20 cellular contexts compared by ENCODE assay signal in genomic region chr22:46593996-46594946, GRCh38. TPM values are rescaled to one million over a fixed set of nuclear protein-coding genes. Genes with fewer than 3 reads are reported as not detected.
DNase-seq lines count a peak whose midpoint lies in the region; ATAC-seq and TF ChIP-seq lines count a peak whose summit lies in the region.
"Had no signal": no experiment of that assay in that cellular context is flagged by ENCODE, and none has a peak within 500 bp of the region (broad histone marks: within the 10 kb centered on the region; RNA-seq: fewer than 3 reads in every experiment).

No MANE protein-coding gene starts in this region.

- no peak overlapping the region for H3K4me3 Mint-ChIP-seq in CD14-positive monocyte
- peak overlapping the region in 1 of 2 donors; percentile 54 for H3K4me3 Mint-ChIP-seq in stimulated activated naive B cell treated with anti-CD40 and anti-IgM and Interleukin-4, amounts not matched to agents 10 μg/mL and 1 μg/mL and 100 μg/mL, for 72 hours
- H3K4me3 Mint-ChIP-seq: activated CD4-positive, alpha-beta T cell treated with anti-CD3 and anti-CD28 coated beads, Interleukin-2, amount 10 ng/mL, durations not matched to agents 7 days and 5 days had no signal

- H3K4me1 Mint-ChIP-seq in CD14-positive monocyte, result peaks cover 67% of the 10 kb centered on the region
- H3K4me1 Mint-ChIP-seq in stimulated activated naive B cell treated with anti-CD40 and anti-IgM and Interleukin-4, amounts not matched to agents 10 μg/mL and 1 μg/mL and 100 μg/mL, for 72 hours, result peaks cover 46 to 63% of the 10 kb centered on the region in 2 donors

- H3K27ac ChIP-seq in HL-60 (replicated peaks) (peak overlapping the region; percentile 90), right atrium auricular region (peak overlapping the region; percentile 92 to 94)
- H3K27ac ChIP-seq: SK-N-MC had no signal

- H3K9me3 Mint-ChIP-seq in CD14-positive monocyte, result no peaks in the 10 kb centered on the region
- H3K9me3 Mint-ChIP-seq in stimulated activated naive B cell treated with anti-CD40 and anti-IgM and Interleukin-4, amounts not matched to agents 10 μg/mL and 1 μg/mL and 100 μg/mL, for 72 hours, result no peaks in the 10 kb centered on the region
- H3K9me3 Mint-ChIP-seq: activated CD4-positive, alpha-beta T cell treated with anti-CD3 and anti-CD28 coated beads, Interleukin-2, amount 10 ng/mL, durations not matched to agents 7 days and 5 days; activated T-helper 2 cell treated with anti-CD3 and anti-CD28 coated beads, Interferon-gamma antibody, Interleukin-2, Interleukin-4, amounts not matched to agents 10 μg/mL and 5 μg/mL and 100 μg/mL, durations not matched to agents 14 hours and 24 hours and 36 hours had no signal

- no peak for ATAC-seq in stimulated activated naive B cell treated with anti-CD40 and anti-IgM and Interleukin-4, amounts not matched to agents 10 μg/mL and 1 μg/mL and 100 μg/mL, for 72 hours (replicated peaks)
- no peak for ATAC-seq in left lobe of liver
- no peak for ATAC-seq in GM19452 (IDR thresholded peaks at IDR 0.05; ENCODE audit: unreplicated experiment)

- H3K36me3 ChIP-seq in right atrium auricular region, result no peaks in the 10 kb centered on the region
- H3K36me3 ChIP-seq: WERI-Rb-1 had no signal

- no peak overlapping the region for H3K4me3 ChIP-seq in HL-60 (replicated peaks; ENCODE audit: insufficient read depth, low read length)
- no peak overlapping the region for H3K4me3 ChIP-seq in right atrium auricular region
- H3K4me3 ChIP-seq: SK-N-MC had no signal

- H3K27me3 Mint-ChIP-seq in CD14-positive monocyte (ENCODE audit: low read depth in 3 of 3), result no peaks in the 10 kb centered on the region
- no peaks in the 10 kb centered on the region for H3K27me3 Mint-ChIP-seq in stimulated activated naive B cell treated with anti-CD40 and anti-IgM and Interleukin-4, amounts not matched to agents 10 μg/mL and 1 μg/mL and 100 μg/mL, for 72 hours
- H3K27me3 Mint-ChIP-seq: activated CD4-positive, alpha-beta T cell treated with anti-CD3 and anti-CD28 coated beads, Interleukin-2, amount 10 ng/mL, durations not matched to agents 7 days and 5 days had no signal

- in situ Hi-C loops in GM13977 (cut with MboI; ENCODE audit: low pct_unique_long_range_greater_than_20kb, low sequenced_read_pairs, unreplicated experiment), result no loop called here

- intact Hi-C loops in CD14-positive monocyte (cut with micrococcal nuclease), result loop anchor here in 1 of 2 donors (1.0 to 10.0 kb wide), 2 partner anchors 8 to 141 kb away; partner anchors contain the start of gene CERK

- H3K27me3 ChIP-seq in HL-60 (ENCODE audit: insufficient read depth, poor library complexity, severe bottlenecking), result no peaks in the 10 kb centered on the region
- H3K27me3 ChIP-seq in right atrium auricular region, result no peaks in the 10 kb centered on the region

- peak overlapping the region; percentile 92 to 97 (median 96) for H3K27ac Mint-ChIP-seq in CD14-positive monocyte
- H3K27ac Mint-ChIP-seq in stimulated activated naive B cell treated with anti-CD40 and anti-IgM and Interleukin-4, amounts not matched to agents 10 μg/mL and 1 μg/mL and 100 μg/mL, for 72 hours, result peak overlapping the region; percentile 94

- H3K36me3 Mint-ChIP-seq in CD14-positive monocyte, result peaks cover 3 to 20% of the 10 kb centered on the region in 2 donors
- peaks cover 2 to 15% of the 10 kb centered on the region in 2 donors for H3K36me3 Mint-ChIP-seq in stimulated activated naive B cell treated with anti-CD40 and anti-IgM and Interleukin-4, amounts not matched to agents 10 μg/mL and 1 μg/mL and 100 μg/mL, for 72 hours

- DNase-seq in CD14-positive monocyte (ENCODE audit: low spot score) (no peak), HL-60 (ENCODE audit: low read depth in 1 of 2, low spot score in 1 of 2) (no peak), right atrium auricular region (ENCODE audit: low spot score) (no peak), left lobe of liver (ENCODE audit: low spot score) (no peak), GM13977 (ENCODE audit: low spot score) (no peak), NCI-H82 treated with DMSO at 0.1 percent for 48 hours (lab: John Stamatoyannopoulos, UW; ENCODE audit: unreplicated experiment) (no peak)
- DNase-seq in stimulated activated naive B cell treated with anti-CD40 and anti-IgM and Interleukin-4, amounts not matched to agents 10 μg/mL and 1 μg/mL and 100 μg/mL, for 72 hours, result no peak
- DNase-seq: activated CD4-positive, alpha-beta T cell treated with anti-CD3 and anti-CD28 coated beads, Interleukin-2, amount 10 ng/mL, durations not matched to agents 7 days and 5 days; cerebellar nuclear complex; mesendoderm; NCI-H146; NCI-H2171 treated with DMSO at 0.1 percent for 48 hours; NCI-H526 treated with DMSO at 0.1 percent for 48 hours; stimulated activated CD4-positive, alpha-beta T cell treated with anti-CD3 and anti-CD28 coated beads, Interleukin-4, amount 100 ng/mL, for 1 hour; stimulated activated naive CD4-positive, alpha-beta T cell; trophoblast cell; WERI-Rb-1 had no signal

- H3K4me1 ChIP-seq in right atrium auricular region, result peaks cover 0 to 89% of the 10 kb centered on the region in 2 donors

- no peaks in the 10 kb centered on the region for H3K9me3 ChIP-seq in right atrium auricular region

- TF ChIP-seq CTCF in CD14-positive monocyte (IDR thresholded peaks at IDR 0.05) (no peak), HL-60 (IDR thresholded peaks at IDR 0.05; ENCODE audit: insufficient read depth, low read length) (no peak), right atrium auricular region (IDR thresholded peaks at IDR 0.05) (no peak), GM13977 (IDR thresholded peaks at IDR 0.05; ENCODE audit: extremely low read depth, insufficient read depth, missing control alignments) (no peak)

RNA-seq across cellular contexts. Expression of gene GRAMD4, which starts 25.9 kb away (rescaled TPM):
- polyA plus RNA-seq in CD14-positive monocyte, result 10 to 100 TPM in 1 of 2 donors, 1 to 10 TPM in 1; 9.5 to 12.6 TPM
- total RNA-seq in right atrium auricular region, result 10 to 100 TPM; 29.1 to 31.6 TPM
- 42.5 TPM for total RNA-seq in left lobe of liver

RNA-seq across cellular contexts. Expression of gene CELSR1, which starts 56.9 kb away (rescaled TPM):
- not detected for polyA plus RNA-seq in CD14-positive monocyte
- total RNA-seq in right atrium auricular region, result 1 to 10 TPM; 7.1 to 9.6 TPM
- total RNA-seq in left lobe of liver, result 8.4 TPM
